In genomic region chr16:22005746-22006145, GRCh38 we compare ENCODE assay signal across 2 cellular contexts.
A peak's percentile ranks its signal among the peaks of the same experiment; 100 is the strongest.
TF ChIP-seq lines count a peak whose summit lies in the region.

No MANE protein-coding gene starts in this region.

TF ChIP-seq in HepG2, 621 proteins besides CTCF, POLR2A, EP300 and RAD21:
- peak; percentile 66; the same call in 1 of the 2 replicates for TF ChIP-seq ZNF121 (CRISPR knock-in tag; IDR thresholded peaks at IDR 0.05)
- no peak for TF ChIP-seq CSRNP2 (CRISPR knock-in tag; conservative IDR thresholded peaks at IDR 0.05; ENCODE audit: low read depth)

TF ChIP-seq in HEK293, 187 proteins besides CTCF, POLR2A, EP300 and RAD21:
- no peak for TF ChIP-seq ZNF18 (tag by site-specific recombination; IDR thresholded peaks at IDR 0.05)
- peak; percentile 37; the same call in 1 of the 2 replicates for TF ChIP-seq OSR2 (tag by site-specific recombination; IDR thresholded peaks at IDR 0.05)
- TF ChIP-seq KLF7 (tag by site-specific recombination; IDR thresholded peaks at IDR 0.05; ENCODE audit: borderline replicate concordance), result no peak
- peak; percentile 51; the same call in 1 of the 2 replicates for TF ChIP-seq ZNF121 (tag by site-specific recombination; IDR thresholded peaks at IDR 0.05)
- TF ChIP-seq ZNF239 (tag by site-specific recombination; IDR thresholded peaks at IDR 0.05), result no peak
